ENCODE assay signal across 12 cellular contexts in genomic region chrX:22534643-22535042, GRCh38.
A peak's percentile ranks its signal among the peaks of the same experiment; 100 is the strongest.
DNase-seq lines count a peak whose midpoint lies in the region; ATAC-seq and TF ChIP-seq lines count a peak whose summit lies in the region.
"Had no signal": no experiment of that assay in that cellular context is flagged by ENCODE, and none has a peak within 500 bp of the region (broad histone marks: within the 10 kb centered on the region; RNA-seq: fewer than 3 reads in every experiment).

No MANE protein-coding gene starts in this region.

- TF ChIP-seq CTCF in RWPE2 (IDR thresholded peaks at IDR 0.05; ENCODE audit: poor library complexity, severe bottlenecking): no peak
- no peak for TF ChIP-seq CTCF in fibroblast of mammary gland (conservative IDR thresholded peaks at IDR 0.05; ENCODE audit: control insufficient read depth, insufficient read depth, low read depth, low read length)
- no peak for TF ChIP-seq CTCF in thyroid gland (IDR thresholded peaks at IDR 0.05)
- no peak for TF ChIP-seq CTCF in esophagus squamous epithelium (IDR thresholded peaks at IDR 0.05)

- peak; percentile 95 for ATAC-seq in RWPE2 (ENCODE audit: low read depth)
- ATAC-seq in HG02642 (IDR thresholded peaks at IDR 0.05; ENCODE audit: poor library complexity, unreplicated experiment): no peak

- TF ChIP-seq POLR2A in thyroid gland (IDR thresholded peaks at IDR 0.05): no peak
- TF ChIP-seq POLR2A in esophagus squamous epithelium (IDR thresholded peaks at IDR 0.05): no peak

- WGBS in thyroid gland, 2 donors: 67 to 73% methylated on average over 5 of the region's 5 CpGs
- WGBS in esophagus squamous epithelium, 2 donors: 52 to 58% methylated on average over 2 to 5 of the region's 5 CpGs

- no peaks in the 10 kb centered on the region for H3K27me3 ChIP-seq in RWPE2 (ENCODE audit: insufficient read depth, poor library complexity, severe bottlenecking)
- H3K27me3 ChIP-seq in thyroid gland: no peaks in the 10 kb centered on the region
- H3K27me3 ChIP-seq in esophagus squamous epithelium: no peaks in the 10 kb centered on the region
- H3K27me3 ChIP-seq: right atrium auricular region had no signal

- H3K4me1 ChIP-seq in RWPE2 (ENCODE audit: insufficient read depth, poor library complexity, severe bottlenecking) (peaks cover 4% of the 10 kb centered on the region), thyroid gland (no peaks in the 10 kb centered on the region), esophagus squamous epithelium (no peaks in the 10 kb centered on the region)
- H3K4me1 ChIP-seq: right atrium auricular region had no signal

- H3K27ac ChIP-seq in RWPE2 (ENCODE audit: poor library complexity, severe bottlenecking) (no peak overlapping the region), thyroid gland (no peak overlapping the region), esophagus squamous epithelium (no peak overlapping the region)
- H3K27ac ChIP-seq: PC-9, right atrium auricular region had no signal

- H3K9me3 ChIP-seq in RWPE2 (ENCODE audit: severe bottlenecking) (no peaks in the 10 kb centered on the region), thyroid gland (no peaks in the 10 kb centered on the region), esophagus squamous epithelium (no peaks in the 10 kb centered on the region)

- H3K36me3 ChIP-seq in RWPE2 (ENCODE audit: low read depth) (no peaks in the 10 kb centered on the region), thyroid gland (no peaks in the 10 kb centered on the region), esophagus squamous epithelium (no peaks in the 10 kb centered on the region)
- H3K36me3 ChIP-seq: right atrium auricular region had no signal

- intact Hi-C loops in thyroid gland (cut with DNase I): no loop called here
- intact Hi-C loops in esophagus squamous epithelium (cut with DNase I): no loop called here

- DNase-seq in H4 (ENCODE audit: low spot score) (peak; percentile 10), RWPE2 (ENCODE audit: low spot score) (peak; percentile 56), fibroblast of mammary gland (ENCODE audit: low read depth) (peak; percentile 91), thyroid gland (peak; percentile 33 to 53), NCI-H146 (lab: John Stamatoyannopoulos, UW) (no peak), esophagus squamous epithelium (lab: John Stamatoyannopoulos, UW) (no peak)
- DNase-seq: activated CD8-positive, alpha-beta memory T cell treated with anti-CD3 and anti-CD28 coated beads for 24 hours; activated naive CD4-positive, alpha-beta T cell treated with anti-CD3 and anti-CD28 coated beads, Interleukin-2, amount 50 U/mL, for 16 hours; DMS153; PC-9 had no signal

- H3K4me3 ChIP-seq in RWPE2 (ENCODE audit: severe bottlenecking) (no peak overlapping the region), fibroblast of mammary gland (ENCODE audit: control insufficient read depth, low read depth, low read length) (no peak overlapping the region), thyroid gland (replicated peaks in 1 of 3) (no peak overlapping the region), esophagus squamous epithelium (no peak overlapping the region)
- H3K4me3 ChIP-seq: PC-9, right atrium auricular region had no signal

Comparison
In these comparisons a context has a peak if more than half of its experiments do, and no peak if none do; other contexts are left out.
1. DNase-seq: peak in H4 (single experiment), RWPE2 (single experiment), fibroblast of mammary gland (single experiment) and thyroid gland (2 of 2); none in NCI-H146 (single experiment) and esophagus squamous epithelium (single experiment).